ENCODE assay signal across 1 cellular context in the genomic region with DNA sequence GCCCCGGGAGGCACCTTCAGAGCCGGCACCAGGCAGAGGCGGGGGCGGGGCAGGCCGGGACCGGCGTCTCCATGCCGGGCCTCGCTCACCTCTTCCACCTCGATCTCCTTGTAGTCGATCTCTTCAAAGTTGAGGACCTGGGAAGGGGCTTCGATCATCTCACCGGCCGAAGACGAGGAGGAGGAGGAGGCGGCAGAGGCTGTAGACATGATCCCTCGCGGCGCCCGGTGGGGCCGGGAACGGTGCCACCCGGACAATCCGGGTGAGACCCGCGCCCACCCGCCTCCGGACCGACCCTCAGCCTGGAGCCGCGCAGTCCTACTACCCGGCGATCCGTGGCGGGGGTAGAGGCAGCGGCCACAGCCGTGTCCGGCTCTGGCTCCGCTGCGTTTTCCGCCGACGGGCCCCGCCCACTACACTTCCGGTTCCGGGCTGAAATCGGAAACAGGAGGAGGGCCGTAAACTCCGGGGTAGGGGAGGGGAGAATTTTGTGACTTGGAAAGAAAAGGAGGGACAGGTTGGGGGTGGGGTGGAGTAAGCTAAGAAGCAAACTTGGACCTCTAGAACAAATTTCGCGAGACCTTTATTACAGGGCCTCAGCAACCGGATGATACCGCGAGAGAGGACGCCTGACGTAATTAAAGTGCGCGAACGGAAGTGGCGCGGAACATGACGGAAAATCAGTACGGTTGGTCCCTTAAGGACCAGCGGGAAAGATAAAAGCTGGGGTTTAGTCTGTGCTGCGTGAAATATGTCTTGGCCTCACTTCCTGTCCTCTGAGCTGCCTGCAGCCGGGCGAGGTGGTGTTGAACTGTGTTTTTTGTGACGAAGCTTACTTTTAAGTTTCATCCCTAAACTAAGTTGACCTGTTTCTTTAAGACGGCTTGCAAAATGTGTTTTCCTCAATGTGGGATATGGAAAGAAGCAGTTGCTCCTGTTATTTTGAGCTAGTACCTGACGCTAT.
A peak's percentile ranks its signal among the peaks of the same experiment; 100 is the strongest.
TF ChIP-seq lines count a peak whose summit lies in the region.

Gene MAP3K7, minus strand, starts transcription at position 398 of the 964 bp plus-strand sequence. Its CDS starts 189 bp downstream, at position 209.

TF ChIP-seq in WTC11, 78 proteins besides CTCF, POLR2A, EP300 and RAD21 (continued from another document and continues in another):
- TF ChIP-seq, protein P1, sequence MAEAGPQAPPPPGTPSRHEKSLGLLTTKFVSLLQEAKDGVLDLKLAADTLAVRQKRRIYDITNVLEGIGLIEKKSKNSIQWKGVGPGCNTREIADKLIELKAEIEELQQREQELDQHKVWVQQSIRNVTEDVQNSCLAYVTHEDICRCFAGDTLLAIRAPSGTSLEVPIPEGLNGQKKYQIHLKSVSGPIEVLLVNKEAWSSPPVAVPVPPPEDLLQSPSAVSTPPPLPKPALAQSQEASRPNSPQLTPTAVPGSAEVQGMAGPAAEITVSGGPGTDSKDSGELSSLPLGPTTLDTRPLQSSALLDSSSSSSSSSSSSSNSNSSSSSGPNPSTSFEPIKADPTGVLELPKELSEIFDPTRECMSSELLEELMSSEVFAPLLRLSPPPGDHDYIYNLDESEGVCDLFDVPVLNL (CRISPR knock-in tag; IDR thresholded peaks at IDR 0.05; ENCODE audit: borderline replicate concordance, low read depth): no peak; the same call in 1 of the 2 replicates
- TF ChIP-seq E2F1 (CRISPR knock-in tag; IDR thresholded peaks at IDR 0.05) (no peak), ATF2 (CRISPR knock-in tag; IDR thresholded peaks at IDR 0.05; ENCODE audit: borderline replicate concordance, low read depth) (no peak), NR1H2 (CRISPR knock-in tag; IDR thresholded peaks at IDR 0.05) (no peak), MYBL2 (CRISPR knock-in tag; IDR thresholded peaks at IDR 0.05) (0 out of 2 replicates have a peak, but pooled peaks have one; percentile 18), ZNF416 (CRISPR knock-in tag; IDR thresholded peaks at IDR 0.05) (no peak), ZNF121 (CRISPR knock-in tag; IDR thresholded peaks at IDR 0.05) (no peak), ATF6 (CRISPR knock-in tag; IDR thresholded peaks at IDR 0.05) (no peak), ZNF671 (CRISPR knock-in tag; IDR thresholded peaks at IDR 0.05) (no peak), ZMAT4 (CRISPR knock-in tag; IDR thresholded peaks at IDR 0.05) (no peak), SMAD4 (CRISPR knock-in tag; IDR thresholded peaks at IDR 0.05) (no peak), IRF1 (CRISPR knock-in tag; IDR thresholded peaks at IDR 0.05) (no peak), MXD4 (CRISPR knock-in tag; IDR thresholded peaks at IDR 0.05; ENCODE audit: borderline replicate concordance) (no peak), TEAD4 (CRISPR knock-in tag; IDR thresholded peaks at IDR 0.05) (no peak), JAZF1 (CRISPR knock-in tag; IDR thresholded peaks at IDR 0.05) (no peak), ZBTB21 (CRISPR knock-in tag; IDR thresholded peaks at IDR 0.05; ENCODE audit: borderline replicate concordance) (no peak), HMGXB4 (CRISPR knock-in tag; IDR thresholded peaks at IDR 0.05) (peak; percentile 56; the same call in 1 of the 2 replicates), ZNF138 (CRISPR knock-in tag; conservative IDR thresholded peaks at IDR 0.05) (no peak), RORB (CRISPR knock-in tag; IDR thresholded peaks at IDR 0.05) (no peak), CREB1 (CRISPR knock-in tag; IDR thresholded peaks at IDR 0.05) (peak; percentile 57; the same call in 1 of the 2 replicates), RELA (CRISPR knock-in tag; IDR thresholded peaks at IDR 0.05; ENCODE audit: borderline replicate concordance) (no peak), ZNF425 (CRISPR knock-in tag; conservative IDR thresholded peaks at IDR 0.05) (no peak), IRF2 (CRISPR knock-in tag; IDR thresholded peaks at IDR 0.05; ENCODE audit: borderline replicate concordance, low read depth) (no peak)
- TF ChIP-seq, protein P2, sequence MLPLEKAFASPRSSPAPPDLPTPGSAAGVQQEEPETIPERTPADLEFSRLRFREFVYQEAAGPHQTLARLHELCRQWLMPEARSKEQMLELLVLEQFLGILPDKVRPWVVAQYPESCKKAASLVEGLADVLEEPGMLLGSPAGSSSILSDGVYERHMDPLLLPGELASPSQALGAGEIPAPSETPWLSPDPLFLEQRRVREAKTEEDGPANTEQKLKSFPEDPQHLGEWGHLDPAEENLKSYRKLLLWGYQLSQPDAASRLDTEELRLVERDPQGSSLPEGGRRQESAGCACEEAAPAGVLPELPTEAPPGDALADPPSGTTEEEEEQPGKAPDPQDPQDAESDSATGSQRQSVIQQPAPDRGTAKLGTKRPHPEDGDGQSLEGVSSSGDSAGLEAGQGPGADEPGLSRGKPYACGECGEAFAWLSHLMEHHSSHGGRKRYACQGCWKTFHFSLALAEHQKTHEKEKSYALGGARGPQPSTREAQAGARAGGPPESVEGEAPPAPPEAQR (CRISPR knock-in tag; IDR thresholded peaks at IDR 0.05): no peak
- TF ChIP-seq, protein P3, sequence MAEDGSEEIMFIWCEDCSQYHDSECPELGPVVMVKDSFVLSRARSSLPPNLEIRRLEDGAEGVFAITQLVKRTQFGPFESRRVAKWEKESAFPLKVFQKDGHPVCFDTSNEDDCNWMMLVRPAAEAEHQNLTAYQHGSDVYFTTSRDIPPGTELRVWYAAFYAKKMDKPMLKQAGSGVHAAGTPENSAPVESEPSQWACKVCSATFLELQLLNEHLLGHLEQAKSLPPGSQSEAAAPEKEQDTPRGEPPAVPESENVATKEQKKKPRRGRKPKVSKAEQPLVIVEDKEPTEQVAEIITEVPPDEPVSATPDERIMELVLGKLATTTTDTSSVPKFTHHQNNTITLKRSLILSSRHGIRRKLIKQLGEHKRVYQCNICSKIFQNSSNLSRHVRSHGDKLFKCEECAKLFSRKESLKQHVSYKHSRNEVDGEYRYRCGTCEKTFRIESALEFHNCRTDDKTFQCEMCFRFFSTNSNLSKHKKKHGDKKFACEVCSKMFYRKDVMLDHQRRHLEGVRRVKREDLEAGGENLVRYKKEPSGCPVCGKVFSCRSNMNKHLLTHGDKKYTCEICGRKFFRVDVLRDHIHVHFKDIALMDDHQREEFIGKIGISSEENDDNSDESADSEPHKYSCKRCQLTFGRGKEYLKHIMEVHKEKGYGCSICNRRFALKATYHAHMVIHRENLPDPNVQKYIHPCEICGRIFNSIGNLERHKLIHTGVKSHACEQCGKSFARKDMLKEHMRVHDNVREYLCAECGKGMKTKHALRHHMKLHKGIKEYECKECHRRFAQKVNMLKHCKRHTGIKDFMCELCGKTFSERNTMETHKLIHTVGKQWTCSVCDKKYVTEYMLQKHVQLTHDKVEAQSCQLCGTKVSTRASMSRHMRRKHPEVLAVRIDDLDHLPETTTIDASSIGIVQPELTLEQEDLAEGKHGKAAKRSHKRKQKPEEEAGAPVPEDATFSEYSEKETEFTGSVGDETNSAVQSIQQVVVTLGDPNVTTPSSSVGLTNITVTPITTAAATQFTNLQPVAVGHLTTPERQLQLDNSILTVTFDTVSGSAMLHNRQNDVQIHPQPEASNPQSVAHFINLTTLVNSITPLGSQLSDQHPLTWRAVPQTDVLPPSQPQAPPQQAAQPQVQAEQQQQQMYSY (CRISPR knock-in tag; IDR thresholded peaks at IDR 0.05): no peak
- TF ChIP-seq, protein P4, sequence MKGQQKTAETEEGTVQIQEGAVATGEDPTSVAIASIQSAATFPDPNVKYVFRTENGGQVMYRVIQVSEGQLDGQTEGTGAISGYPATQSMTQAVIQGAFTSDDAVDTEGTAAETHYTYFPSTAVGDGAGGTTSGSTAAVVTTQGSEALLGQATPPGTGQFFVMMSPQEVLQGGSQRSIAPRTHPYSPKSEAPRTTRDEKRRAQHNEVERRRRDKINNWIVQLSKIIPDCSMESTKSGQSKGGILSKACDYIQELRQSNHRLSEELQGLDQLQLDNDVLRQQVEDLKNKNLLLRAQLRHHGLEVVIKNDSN (CRISPR knock-in tag; IDR thresholded peaks at IDR 0.05): no peak
- TF ChIP-seq, protein P5, sequence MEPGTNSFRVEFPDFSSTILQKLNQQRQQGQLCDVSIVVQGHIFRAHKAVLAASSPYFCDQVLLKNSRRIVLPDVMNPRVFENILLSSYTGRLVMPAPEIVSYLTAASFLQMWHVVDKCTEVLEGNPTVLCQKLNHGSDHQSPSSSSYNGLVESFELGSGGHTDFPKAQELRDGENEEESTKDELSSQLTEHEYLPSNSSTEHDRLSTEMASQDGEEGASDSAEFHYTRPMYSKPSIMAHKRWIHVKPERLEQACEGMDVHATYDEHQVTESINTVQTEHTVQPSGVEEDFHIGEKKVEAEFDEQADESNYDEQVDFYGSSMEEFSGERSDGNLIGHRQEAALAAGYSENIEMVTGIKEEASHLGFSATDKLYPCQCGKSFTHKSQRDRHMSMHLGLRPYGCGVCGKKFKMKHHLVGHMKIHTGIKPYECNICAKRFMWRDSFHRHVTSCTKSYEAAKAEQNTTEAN (CRISPR knock-in tag; IDR thresholded peaks at IDR 0.05): no peak
- TF ChIP-seq, protein P6, sequence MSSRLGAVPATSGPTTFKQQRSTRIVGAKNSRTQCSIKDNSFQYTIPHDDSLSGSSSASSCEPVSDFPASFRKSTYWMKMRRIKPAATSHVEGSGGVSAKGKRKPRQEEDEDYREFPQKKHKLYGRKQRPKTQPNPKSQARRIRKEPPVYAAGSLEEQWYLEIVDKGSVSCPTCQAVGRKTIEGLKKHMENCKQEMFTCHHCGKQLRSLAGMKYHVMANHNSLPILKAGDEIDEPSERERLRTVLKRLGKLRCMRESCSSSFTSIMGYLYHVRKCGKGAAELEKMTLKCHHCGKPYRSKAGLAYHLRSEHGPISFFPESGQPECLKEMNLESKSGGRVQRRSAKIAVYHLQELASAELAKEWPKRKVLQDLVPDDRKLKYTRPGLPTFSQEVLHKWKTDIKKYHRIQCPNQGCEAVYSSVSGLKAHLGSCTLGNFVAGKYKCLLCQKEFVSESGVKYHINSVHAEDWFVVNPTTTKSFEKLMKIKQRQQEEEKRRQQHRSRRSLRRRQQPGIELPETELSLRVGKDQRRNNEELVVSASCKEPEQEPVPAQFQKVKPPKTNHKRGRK (CRISPR knock-in tag; IDR thresholded peaks at IDR 0.05; ENCODE audit: borderline replicate concordance): no peak
